Comparison of ENCODE assay signal across 10 cellular contexts in the genomic region with DNA sequence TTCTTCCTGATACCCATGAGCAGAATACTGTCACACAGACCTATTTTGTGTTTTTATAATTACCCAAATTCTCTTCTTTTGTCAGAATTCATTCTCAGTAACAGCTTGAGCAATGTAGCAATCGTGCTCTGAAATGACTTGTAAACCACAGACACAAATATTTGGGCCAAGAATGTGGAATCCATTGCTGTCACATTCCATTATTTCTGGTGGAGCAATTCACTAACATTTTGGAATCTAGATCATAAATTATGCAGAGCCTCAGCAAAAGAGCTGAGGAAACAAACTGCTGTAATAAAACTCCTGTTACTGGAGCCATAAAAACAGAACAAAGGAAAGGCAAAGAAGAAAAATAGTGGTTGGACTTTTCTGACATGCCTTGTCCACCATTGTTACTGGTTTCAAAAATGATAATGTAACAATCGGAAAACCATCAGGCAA.
DNase-seq lines count a peak whose midpoint lies in the region; ATAC-seq and TF ChIP-seq lines count a peak whose summit lies in the region.
"Had no signal": no experiment of that assay in that cellular context is flagged by ENCODE, and none has a peak within 500 bp of the region (broad histone marks: within the 10 kb centered on the region; RNA-seq: fewer than 3 reads in every experiment).

No MANE protein-coding gene starts in this region.

- H3K9me3 ChIP-seq in left lung, result peaks cover 0 to 2% of the 10 kb centered on the region in 2 donors
- H3K9me3 ChIP-seq: BLaER1 treated with 17β-estradiol and CSF1 and Interleukin-3, amounts not matched to agents 10 nM and 100 nM had no signal

- H3K4me1 ChIP-seq in left lung, result peaks cover 0 to 13% of the 10 kb centered on the region in 2 donors

- H3K27ac ChIP-seq in coronary artery (peak overlapping the region in 1 of 2 donors; percentile 72), left lung (peak overlapping the region in 1 of 2 donors; percentile 27)
- H3K27ac ChIP-seq: BLaER1 treated with 17β-estradiol and CSF1 and Interleukin-3, amounts not matched to agents 10 nM and 100 nM had no signal

- H3K36me3 ChIP-seq in left lung, result no peaks in the 10 kb centered on the region
- H3K36me3 ChIP-seq: BLaER1 treated with 17β-estradiol and CSF1 and Interleukin-3, amounts not matched to agents 10 nM and 100 nM had no signal

- peak overlapping the region; percentile 19 for H3K4me3 ChIP-seq in coronary artery
- no peak overlapping the region for H3K4me3 ChIP-seq in left lung
- H3K4me3 ChIP-seq: BLaER1 treated with 17β-estradiol and CSF1 and Interleukin-3, amounts not matched to agents 10 nM and 100 nM had no signal

- TF ChIP-seq CTCF in coronary artery (IDR thresholded peaks at IDR 0.05) (no peak), left lung (IDR thresholded peaks at IDR 0.05) (no peak)

- intact Hi-C loops in left lung (cut with DNase I), result no loop called here

- no peaks in the 10 kb centered on the region for H3K27me3 ChIP-seq in left lung
- H3K27me3 ChIP-seq: BLaER1 treated with 17β-estradiol and CSF1 and Interleukin-3, amounts not matched to agents 10 nM and 100 nM had no signal

- DNase-seq in A172 (ENCODE audit: low spot score) (peak; percentile 60), LHCN-M2 (ENCODE audit: low read depth) (peak; percentile 86), coronary artery (ENCODE audit: low spot score) (no peak), left lung (no peak), DMS 273 treated with DMSO at 0.1 percent for 48 hours (lab: John Stamatoyannopoulos, UW) (no peak), AML-193 (lab: John Stamatoyannopoulos, UW) (no peak), T-helper 1 cell (no peak)

- ATAC-seq in left lung, result peak; percentile 37
- no peak for ATAC-seq in HG03097 (IDR thresholded peaks at IDR 0.05; ENCODE audit: low FRiP score, unreplicated experiment)
- ATAC-seq: esophagus mucosa had no signal

Comparison
In these comparisons a context has a peak if more than half of its experiments do, and no peak if none do; other contexts are left out.
1. DNase-seq: peak in A172 (single experiment) and LHCN-M2 (single experiment); none in coronary artery (single experiment), left lung (0 of 2), DMS 273 treated with DMSO at 0.1 percent for 48 hours (single experiment), AML-193 (0 of 2) and T-helper 1 cell (0 of 5).